1 cellular context compared by ENCODE assay signal in the genomic region with DNA sequence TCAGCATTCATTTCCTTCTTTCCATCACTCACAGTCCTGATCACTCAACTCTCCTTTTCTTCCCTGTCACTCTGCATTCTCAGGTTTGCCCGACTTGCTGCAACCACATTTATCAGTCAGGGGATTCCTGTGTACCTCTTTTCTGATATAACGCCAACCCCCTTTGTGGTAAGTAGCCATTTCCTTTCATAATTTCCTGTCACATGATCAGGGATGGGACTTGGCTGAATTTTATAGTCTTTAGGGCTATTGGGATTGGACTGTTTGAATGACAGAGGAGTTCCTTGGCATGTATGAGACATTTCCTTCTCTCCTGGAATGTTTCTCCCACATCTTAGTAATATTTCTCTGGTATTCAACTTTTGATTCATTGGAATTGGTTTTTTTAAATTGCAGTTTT.
TF ChIP-seq lines count a peak whose summit lies in the region.

No MANE protein-coding gene starts in this region.

TF ChIP-seq in WTC11, 78 proteins besides CTCF, POLR2A, EP300 and RAD21 (continued from another document):
- TF ChIP-seq, protein P1, sequence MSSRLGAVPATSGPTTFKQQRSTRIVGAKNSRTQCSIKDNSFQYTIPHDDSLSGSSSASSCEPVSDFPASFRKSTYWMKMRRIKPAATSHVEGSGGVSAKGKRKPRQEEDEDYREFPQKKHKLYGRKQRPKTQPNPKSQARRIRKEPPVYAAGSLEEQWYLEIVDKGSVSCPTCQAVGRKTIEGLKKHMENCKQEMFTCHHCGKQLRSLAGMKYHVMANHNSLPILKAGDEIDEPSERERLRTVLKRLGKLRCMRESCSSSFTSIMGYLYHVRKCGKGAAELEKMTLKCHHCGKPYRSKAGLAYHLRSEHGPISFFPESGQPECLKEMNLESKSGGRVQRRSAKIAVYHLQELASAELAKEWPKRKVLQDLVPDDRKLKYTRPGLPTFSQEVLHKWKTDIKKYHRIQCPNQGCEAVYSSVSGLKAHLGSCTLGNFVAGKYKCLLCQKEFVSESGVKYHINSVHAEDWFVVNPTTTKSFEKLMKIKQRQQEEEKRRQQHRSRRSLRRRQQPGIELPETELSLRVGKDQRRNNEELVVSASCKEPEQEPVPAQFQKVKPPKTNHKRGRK (CRISPR knock-in tag; IDR thresholded peaks at IDR 0.05; ENCODE audit: borderline replicate concordance) = no peak
- no peak for TF ChIP-seq HMGXB4 (CRISPR knock-in tag; IDR thresholded peaks at IDR 0.05)
- TF ChIP-seq ZNF232 (CRISPR knock-in tag; IDR thresholded peaks at IDR 0.05) = no peak
- TF ChIP-seq SMAD3 (CRISPR knock-in tag; IDR thresholded peaks at IDR 0.05; ENCODE audit: borderline replicate concordance) = no peak
- TF ChIP-seq TP53 (CRISPR knock-in tag; IDR thresholded peaks at IDR 0.05) = no peak
- TF ChIP-seq PRDM15 (CRISPR knock-in tag; IDR thresholded peaks at IDR 0.05) = no peak
- no peak for TF ChIP-seq MYBL2 (CRISPR knock-in tag; IDR thresholded peaks at IDR 0.05)
- TF ChIP-seq KAT7 (CRISPR knock-in tag; IDR thresholded peaks at IDR 0.05; ENCODE audit: borderline replicate concordance) = no peak
- TF ChIP-seq PRRX2 (CRISPR knock-in tag; IDR thresholded peaks at IDR 0.05) = no peak
- TF ChIP-seq GRHL2 (CRISPR knock-in tag; IDR thresholded peaks at IDR 0.05; ENCODE audit: insufficient replicate concordance, severe bottlenecking) = no peak
